ENCODE assay signal across 8 cellular contexts in genomic region chr6:134640975-134641429, GRCh38.
DNase-seq lines count a peak whose midpoint lies in the region; ATAC-seq and TF ChIP-seq lines count a peak whose summit lies in the region.

No MANE protein-coding gene starts in this region.

- TF ChIP-seq POLR2A in stomach (IDR thresholded peaks at IDR 0.05), result no peak

- no peak overlapping the region for H2AFZ ChIP-seq in neuronal stem cell (ENCODE audit: low read length)

- no peak overlapping the region for H2BK5ac ChIP-seq in neuronal stem cell (ENCODE audit: low read length)

- H3K23ac ChIP-seq in neuronal stem cell (ENCODE audit: low read depth, low read length, poor library complexity), result no peak overlapping the region

- H3K4me3 ChIP-seq in fibroblast of pulmonary artery (replicated peaks; ENCODE audit: low read depth, low read length) (no peak overlapping the region), neuronal stem cell (ENCODE audit: low read length in 2 of 2) (no peak overlapping the region), stomach (no peak overlapping the region)

- H3K4me1 ChIP-seq in neuronal stem cell (ENCODE audit: control insufficient read depth in 2 of 2, insufficient read depth in 1 of 2, low read depth in 1 of 2, low read length in 2 of 2), result peaks cover 0 to 6% of the 10 kb centered on the region in 2 donors
- H3K4me1 ChIP-seq in stomach, result peaks cover 14 to 41% (median 21%) of the 10 kb centered on the region in 4 donors

- intact Hi-C loops in stomach (cut with DNase I; ENCODE audit: low total_unique reads), result loop anchor here (5.0 kb wide), 1 partner anchor 469 kb away; no protein-coding TSS in a partner anchor

- no peak overlapping the region for H3K9ac ChIP-seq in neuronal stem cell (ENCODE audit: low read depth, low read length, poor library complexity)

- H3K36me3 ChIP-seq in neuronal stem cell (replicated peaks in 1 of 2; ENCODE audit: control insufficient read depth in 2 of 2, insufficient read depth in 2 of 2, low read length in 2 of 2) (no peaks in the 10 kb centered on the region), stomach (no peaks in the 10 kb centered on the region)

- H3K4me2 ChIP-seq in neuronal stem cell (ENCODE audit: insufficient read depth, low read length, poor library complexity, severe bottlenecking), result no peak overlapping the region

- H4K91ac ChIP-seq in neuronal stem cell (ENCODE audit: low read depth, low read length, poor library complexity), result no peak overlapping the region

- no peak overlapping the region for H3K14ac ChIP-seq in neuronal stem cell (ENCODE audit: low read length)

- TF ChIP-seq EP300 in stomach (IDR thresholded peaks at IDR 0.05), result no peak

- WGBS in neuronal stem cell (ENCODE audit: extremely low coverage in 2 of 2, insufficient read length in 2 of 2, insufficient replicate concordance in 1 of 2), 2 donors, result no CpG with 5 or more reads among the region's 1 CpG
- 60 to 82% (median 78%) methylated on average over 1 of the region's 1 CpG for WGBS in stomach, 5 donors

- H3K79me1 ChIP-seq in neuronal stem cell (ENCODE audit: low read depth, low read length), result no peaks in the 10 kb centered on the region

- no peaks in the 10 kb centered on the region for H3K9me3 ChIP-seq in neuronal stem cell (replicated peaks in 1 of 2; ENCODE audit: control insufficient read depth in 2 of 2, insufficient read depth in 1 of 2, low read depth in 1 of 2, low read length in 2 of 2)
- H3K9me3 ChIP-seq in stomach, result no peaks in the 10 kb centered on the region

- no peaks in the 10 kb centered on the region for H3K27me3 ChIP-seq in neuronal stem cell (ENCODE audit: control insufficient read depth in 3 of 3, insufficient read depth in 3 of 3, low read depth in 1 of 3, low read length in 3 of 3)
- no peaks in the 10 kb centered on the region for H3K27me3 ChIP-seq in stomach

- H2BK15ac ChIP-seq in neuronal stem cell (ENCODE audit: low read length), result no peak overlapping the region

- in situ Hi-C loops in Caki2 (cut with HindIII; ENCODE audit: low pct_unique_long_range_greater_than_20kb, low sequenced_read_pairs), result no loop called here

- H3K27ac ChIP-seq in neuronal stem cell (replicated peaks; ENCODE audit: low read length) (no peak overlapping the region), stomach (peak overlapping the region; percentile 7 to 54 (median 11))

- H2BK120ac ChIP-seq in neuronal stem cell (ENCODE audit: low read depth, low read length), result no peak overlapping the region

- no peak overlapping the region for H2AK5ac ChIP-seq in neuronal stem cell (ENCODE audit: low read depth, low read length)

- no peak overlapping the region for H2BK12ac ChIP-seq in neuronal stem cell (ENCODE audit: low read length)

- H3K4ac ChIP-seq in neuronal stem cell (ENCODE audit: low read length), result no peak overlapping the region

- peak; percentile 79 for DNase-seq in Caki2 (ENCODE audit: low read depth)
- peak; percentile 71 for DNase-seq in HuH-7 (ENCODE audit: low spot score)
- DNase-seq in RKO (ENCODE audit: low spot score), result peak; percentile 79
- peak; percentile 58 for DNase-seq in activated T-helper 1 cell treated with Interleukin-2 at 50 U/mL for 16 hours (ENCODE audit: low read depth)
- peak; percentile 96 for DNase-seq in fibroblast of pulmonary artery (ENCODE audit: low read depth)
- DNase-seq in neuronal stem cell (ENCODE audit: low spot score), result peak; percentile 65
- peak; percentile 77 for DNase-seq in stomach

- TF ChIP-seq CTCF in fibroblast of pulmonary artery (IDR thresholded peaks at IDR 0.05; ENCODE audit: low read length, missing control alignments), result no peak
- peak in 6 of 7 experiments; percentile 78 to 93 (median 90) for TF ChIP-seq CTCF in stomach (IDR thresholded peaks at IDR 0.05)

- H4K8ac ChIP-seq in neuronal stem cell (ENCODE audit: low read depth, low read length), result no peak overlapping the region

- H3K18ac ChIP-seq in neuronal stem cell (ENCODE audit: low read length), result no peak overlapping the region

- ATAC-seq in GM21390 (IDR thresholded peaks at IDR 0.05; ENCODE audit: unreplicated experiment), result peak; percentile 81
